8 cellular contexts compared by ENCODE assay signal in the genomic region with DNA sequence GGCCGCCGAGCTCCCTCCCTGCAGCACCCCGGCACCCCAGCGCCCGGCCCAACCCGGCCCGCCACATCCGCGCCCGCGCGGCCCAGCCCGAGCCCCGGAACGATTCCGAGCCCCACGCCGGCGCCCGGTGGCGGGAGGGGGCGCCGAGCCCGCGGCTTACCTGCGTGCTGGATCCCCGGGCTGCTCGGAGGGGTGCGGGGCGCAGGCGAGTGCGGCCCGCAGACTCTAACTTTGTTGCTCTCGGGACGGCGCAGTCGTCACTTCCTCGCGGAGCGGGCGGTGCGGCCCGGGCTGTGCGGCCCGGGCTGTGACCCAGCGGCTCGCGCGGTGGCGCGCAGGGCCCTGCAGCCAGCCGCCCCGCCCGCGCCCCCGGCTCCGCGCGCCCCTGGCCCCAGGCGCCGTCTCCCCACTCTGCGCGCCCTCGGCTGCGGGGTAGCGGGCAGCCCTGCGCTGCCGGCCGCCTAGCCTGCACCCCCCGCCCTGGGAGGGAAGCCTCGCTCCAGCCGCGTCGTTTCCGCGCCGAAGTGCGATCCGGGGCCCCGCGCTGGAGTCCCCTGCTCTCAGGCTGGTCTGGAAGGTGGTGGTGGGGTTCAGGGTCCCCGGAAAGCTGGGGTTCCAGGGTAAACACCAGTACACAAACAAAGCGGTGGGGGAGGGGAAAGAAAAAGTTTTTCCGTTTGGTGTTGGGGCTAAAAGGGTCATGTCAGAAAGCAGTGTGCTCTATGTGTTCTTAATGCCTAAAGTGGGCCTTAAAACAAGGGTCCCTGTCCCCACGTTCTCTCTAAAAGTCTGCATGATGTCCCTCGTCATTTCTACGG.
DNase-seq lines count a peak whose midpoint lies in the region; ATAC-seq and TF ChIP-seq lines count a peak whose summit lies in the region.

No MANE protein-coding gene starts in this region.

- TF ChIP-seq POLR2A in HCT116 (IDR thresholded peaks at IDR 0.05; ENCODE audit: borderline replicate concordance, extremely low read depth, insufficient read depth, insufficient read length), result no peak

- H3K4me2 ChIP-seq in HCT116 (ENCODE audit: low read length), result peak overlapping the region; percentile 75

- peak overlapping the region; percentile 73 for H3K9ac ChIP-seq in HCT116 (ENCODE audit: low read length)

- H3K36me3 Mint-ChIP-seq in activated naive CD8-positive, alpha-beta T cell treated with anti-CD3 and anti-CD28 coated beads for 36 hours, result peaks cover 15% of the 10 kb centered on the region

- POLR2A ChIA-PET in HCT116 (lab: Charles Lee), result interaction anchor here (1.0 to 2.2 kb wide), 3 partner anchors 10 to 28 kb away, joined by 6 to 11 read pairs (median 6); a partner anchor contains a TSS

- H3K36me3 ChIP-seq in HCT116 (ENCODE audit: control insufficient read depth in 1 of 2, insufficient read depth in 2 of 2, low read length in 2 of 2) (no peaks in the 10 kb centered on the region), heart right ventricle (peaks cover 0 to 3% (median 0%) of the 10 kb centered on the region in 9 donors)

- H3K9me3 ChIP-seq in HCT116 (ENCODE audit: control insufficient read depth in 1 of 2, insufficient read depth in 1 of 2, low read depth in 1 of 2, low read length in 2 of 2) (no peaks in the 10 kb centered on the region), heart right ventricle (no peaks in the 10 kb centered on the region)

- 1% methylated on average over 85 to 87 of the region's 87 CpGs for WGBS in heart right ventricle, 2 donors

- no peaks in the 10 kb centered on the region for H4K20me1 ChIP-seq in HCT116 (ENCODE audit: insufficient read depth)

- H3K9me3 Mint-ChIP-seq in activated naive CD8-positive, alpha-beta T cell treated with anti-CD3 and anti-CD28 coated beads for 36 hours, result no peaks in the 10 kb centered on the region

- peak; percentile 68 for DNase-seq in GM03348 (ENCODE audit: low spot score)
- no peak for DNase-seq in HCT116 (ENCODE audit: low read depth, low spot score)
- DNase-seq in RPMI7951 (ENCODE audit: low read depth), result peak; percentile 42
- DNase-seq in activated naive CD8-positive, alpha-beta T cell treated with anti-CD3 and anti-CD28 coated beads for 36 hours, result peak; percentile 73
- DNase-seq in heart right ventricle, result peak; percentile 71 to 79
- peak; percentile 53 to 96 (median 66) for DNase-seq in posterior cingulate gyrus
- DNase-seq in DMS114 treated with DMSO at 0.1 percent for 48 hours (lab: John Stamatoyannopoulos, UW; ENCODE audit: unreplicated experiment), result no peak
- DNase-seq in COR-L47 (lab: John Stamatoyannopoulos, UW), result no peak

- peak overlapping the region; percentile 99 for H3K27ac Mint-ChIP-seq in activated naive CD8-positive, alpha-beta T cell treated with anti-CD3 and anti-CD28 coated beads for 36 hours

- H3K4me1 Mint-ChIP-seq in activated naive CD8-positive, alpha-beta T cell treated with anti-CD3 and anti-CD28 coated beads for 36 hours, result peaks cover 65% of the 10 kb centered on the region

- CTCF ChIA-PET in HCT116 (lab: Charles Lee), result no interaction called here

- no peak for TF ChIP-seq CTCF in HCT116 (IDR thresholded peaks at IDR 0.05 in 2 of 3, conservative IDR thresholded peaks at IDR 0.05 in 1 of 3; ENCODE audit: borderline replicate concordance in 1 of 3, insufficient read depth in 1 of 3, low read depth in 2 of 3, low read length in 2 of 3)
- TF ChIP-seq CTCF in heart right ventricle (IDR thresholded peaks at IDR 0.05), result no peak

- peak overlapping the region; percentile 92 for H3K4me3 Mint-ChIP-seq in activated naive CD8-positive, alpha-beta T cell treated with anti-CD3 and anti-CD28 coated beads for 36 hours

- H3K4me1 ChIP-seq in HCT116 (ENCODE audit: control insufficient read depth in 1 of 2, insufficient read depth in 2 of 2, low read length in 2 of 2), result peaks cover 22 to 31% of the 10 kb centered on the region in 2 experiments
- peaks cover 45 to 82% (median 76%) of the 10 kb centered on the region in 9 donors for H3K4me1 ChIP-seq in heart right ventricle

- peaks cover 35% of the 10 kb centered on the region for H3K79me2 ChIP-seq in HCT116 (ENCODE audit: insufficient read depth, low read length)

- TF ChIP-seq RAD21 in HCT116 (IDR thresholded peaks at IDR 0.05; ENCODE audit: low read depth), result no peak

- RAD21 ChIA-PET in HCT116 (lab: Charles Lee; ENCODE audit: low non-redundant PET in 1 of 2, low total read pairs in 2 of 2, uncharacterized antibody in 2 of 2, unreplicated experiment in 2 of 2), result no interaction called here

- H3K9me2 ChIP-seq in HCT116 (ENCODE audit: insufficient read depth), result no peaks in the 10 kb centered on the region

- H3K27ac ChIP-seq in HCT116 (ENCODE audit: low read depth, low read length) (peak overlapping the region; percentile 94), heart right ventricle (peak overlapping the region; percentile 97 to 100 (median 98))

- H3K27me3 ChIP-seq in HCT116 (ENCODE audit: insufficient read depth, low read length), result no peaks in the 10 kb centered on the region
- no peaks in the 10 kb centered on the region for H3K27me3 ChIP-seq in heart right ventricle

- ATAC-seq in HCT116, result peak; percentile 75
- ATAC-seq in heart right ventricle, result peak; percentile 25 to 77 (median 56)

- H3K27me3 Mint-ChIP-seq in activated naive CD8-positive, alpha-beta T cell treated with anti-CD3 and anti-CD28 coated beads for 36 hours, result no peaks in the 10 kb centered on the region

- H2AFZ ChIP-seq in HCT116 (ENCODE audit: low read depth, low read length, poor library complexity, severe bottlenecking), result peak overlapping the region; percentile 65

- intact Hi-C loops in HCT116 (cut with micrococcal nuclease) (loop anchor here (1.0 kb wide), 1 partner anchor 29 kb away; no protein-coding TSS in a partner anchor), heart right ventricle (cut with DNase I) (loop anchor here in 9 of 10 donors (2.0 to 10.0 kb wide), 7 partner anchors 26 to 62 kb away; a partner anchor contains a TSS), posterior cingulate gyrus (cut with DNase I) (loop anchor here (2.0 to 10.0 kb wide), 2 partner anchors 28 to 62 kb away; no protein-coding TSS in a partner anchor)

- BruUV-seq in HCT116 (replicated peaks; lab: Mats Ljungman, UMichigan), result no TSS peak

- H3K4me3 ChIP-seq in HCT116 (replicated peaks in 1 of 2; ENCODE audit: low read depth in 1 of 2, low read length in 2 of 2), result peak overlapping the region; percentile 68 to 74
- peak overlapping the region; percentile 48 to 98 (median 76) for H3K4me3 ChIP-seq in heart right ventricle

TF ChIP-seq in HCT116, 20 proteins besides CTCF, POLR2A, EP300 and RAD21 (continues in another document):
- TF ChIP-seq JUND (IDR thresholded peaks at IDR 0.05) (no peak), EGR1 (IDR thresholded peaks at IDR 0.05; ENCODE audit: low read depth) (no peak), CEBPB (IDR thresholded peaks at IDR 0.05; ENCODE audit: low read depth) (no peak), TCF7L2 (IDR thresholded peaks at IDR 0.05; ENCODE audit: borderline replicate concordance, extremely low read depth, insufficient read depth, insufficient read length) (no peak), POLR2AphosphoS5 (IDR thresholded peaks at IDR 0.05; ENCODE audit: low read depth, low read length) (peak; percentile 58), SIN3A (IDR thresholded peaks at IDR 0.05; ENCODE audit: low read depth) (no peak), ZFX (IDR thresholded peaks at IDR 0.05) (peak; percentile 98), CBX3 (IDR thresholded peaks at IDR 0.05; ENCODE audit: low read depth) (no peak), ZNF274 (IDR thresholded peaks at IDR 0.05; ENCODE audit: low read depth, low read length) (no peak), SP1 (IDR thresholded peaks at IDR 0.05; ENCODE audit: low read depth) (no peak), FOSL1 (IDR thresholded peaks at IDR 0.05; ENCODE audit: low read depth) (no peak)
- TF ChIP-seq, protein P1, sequence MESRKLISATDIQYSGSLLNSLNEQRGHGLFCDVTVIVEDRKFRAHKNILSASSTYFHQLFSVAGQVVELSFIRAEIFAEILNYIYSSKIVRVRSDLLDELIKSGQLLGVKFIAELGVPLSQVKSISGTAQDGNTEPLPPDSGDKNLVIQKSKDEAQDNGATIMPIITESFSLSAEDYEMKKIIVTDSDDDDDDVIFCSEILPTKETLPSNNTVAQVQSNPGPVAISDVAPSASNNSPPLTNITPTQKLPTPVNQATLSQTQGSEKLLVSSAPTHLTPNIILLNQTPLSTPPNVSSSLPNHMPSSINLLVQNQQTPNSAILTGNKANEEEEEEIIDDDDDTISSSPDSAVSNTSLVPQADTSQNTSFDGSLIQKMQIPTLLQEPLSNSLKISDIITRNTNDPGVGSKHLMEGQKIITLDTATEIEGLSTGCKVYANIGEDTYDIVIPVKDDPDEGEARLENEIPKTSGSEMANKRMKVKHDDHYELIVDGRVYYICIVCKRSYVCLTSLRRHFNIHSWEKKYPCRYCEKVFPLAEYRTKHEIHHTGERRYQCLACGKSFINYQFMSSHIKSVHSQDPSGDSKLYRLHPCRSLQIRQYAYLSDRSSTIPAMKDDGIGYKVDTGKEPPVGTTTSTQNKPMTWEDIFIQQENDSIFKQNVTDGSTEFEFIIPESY (IDR thresholded peaks at IDR 0.05; ENCODE audit: extremely low read depth, insufficient replicate concordance, low read length), result no peak
- TF ChIP-seq, protein P2, sequence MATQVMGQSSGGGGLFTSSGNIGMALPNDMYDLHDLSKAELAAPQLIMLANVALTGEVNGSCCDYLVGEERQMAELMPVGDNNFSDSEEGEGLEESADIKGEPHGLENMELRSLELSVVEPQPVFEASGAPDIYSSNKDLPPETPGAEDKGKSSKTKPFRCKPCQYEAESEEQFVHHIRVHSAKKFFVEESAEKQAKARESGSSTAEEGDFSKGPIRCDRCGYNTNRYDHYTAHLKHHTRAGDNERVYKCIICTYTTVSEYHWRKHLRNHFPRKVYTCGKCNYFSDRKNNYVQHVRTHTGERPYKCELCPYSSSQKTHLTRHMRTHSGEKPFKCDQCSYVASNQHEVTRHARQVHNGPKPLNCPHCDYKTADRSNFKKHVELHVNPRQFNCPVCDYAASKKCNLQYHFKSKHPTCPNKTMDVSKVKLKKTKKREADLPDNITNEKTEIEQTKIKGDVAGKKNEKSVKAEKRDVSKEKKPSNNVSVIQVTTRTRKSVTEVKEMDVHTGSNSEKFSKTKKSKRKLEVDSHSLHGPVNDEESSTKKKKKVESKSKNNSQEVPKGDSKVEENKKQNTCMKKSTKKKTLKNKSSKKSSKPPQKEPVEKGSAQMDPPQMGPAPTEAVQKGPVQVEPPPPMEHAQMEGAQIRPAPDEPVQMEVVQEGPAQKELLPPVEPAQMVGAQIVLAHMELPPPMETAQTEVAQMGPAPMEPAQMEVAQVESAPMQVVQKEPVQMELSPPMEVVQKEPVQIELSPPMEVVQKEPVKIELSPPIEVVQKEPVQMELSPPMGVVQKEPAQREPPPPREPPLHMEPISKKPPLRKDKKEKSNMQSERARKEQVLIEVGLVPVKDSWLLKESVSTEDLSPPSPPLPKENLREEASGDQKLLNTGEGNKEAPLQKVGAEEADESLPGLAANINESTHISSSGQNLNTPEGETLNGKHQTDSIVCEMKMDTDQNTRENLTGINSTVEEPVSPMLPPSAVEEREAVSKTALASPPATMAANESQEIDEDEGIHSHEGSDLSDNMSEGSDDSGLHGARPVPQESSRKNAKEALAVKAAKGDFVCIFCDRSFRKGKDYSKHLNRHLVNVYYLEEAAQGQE (IDR thresholded peaks at IDR 0.05; ENCODE audit: low read depth), result no peak

Comparison
In these comparisons a context has a peak if more than half of its experiments do, and no peak if none do; other contexts are left out.
1. DNase-seq: peak in GM03348 (single experiment), RPMI7951 (single experiment), activated naive CD8-positive, alpha-beta T cell treated with anti-CD3 and anti-CD28 coated beads for 36 hours (single experiment), heart right ventricle (2 of 2) and posterior cingulate gyrus (10 of 10); none in HCT116 (single experiment), DMS114 treated with DMSO at 0.1 percent for 48 hours (single experiment) and COR-L47 (single experiment).